ENCODE assay signal across 12 cellular contexts in genomic region chr6:100283288-100283687, GRCh38.
A peak's percentile ranks its signal among the peaks of the same experiment; 100 is the strongest.
DNase-seq lines count a peak whose midpoint lies in the region; ATAC-seq and TF ChIP-seq lines count a peak whose summit lies in the region.
"Had no signal": no experiment of that assay in that cellular context is flagged by ENCODE, and none has a peak within 500 bp of the region (broad histone marks: within the 10 kb centered on the region; RNA-seq: fewer than 3 reads in every experiment).

No MANE protein-coding gene starts in this region.

- BruUV-seq in MCF 10A (replicated peaks; lab: Mats Ljungman, UMichigan) = no TSS peak

- H3K4me3 ChIP-seq in breast epithelium = no peak overlapping the region
- H3K4me3 ChIP-seq in fibroblast of the aortic adventitia (ENCODE audit: low read depth, low read length) = no peak overlapping the region
- no peak overlapping the region for H3K4me3 ChIP-seq in right atrium auricular region
- H3K4me3 ChIP-seq: pancreas had no signal

- no peaks in the 10 kb centered on the region for H3K27me3 Mint-ChIP-seq in MCF 10A (ENCODE audit: insufficient read depth, unreplicated experiment)
- H3K27me3 Mint-ChIP-seq in stimulated activated memory B cell treated with anti-CD40 and anti-IgM and Interleukin-4, amounts not matched to agents 10 μg/mL and 1 μg/mL and 100 μg/mL, for 72 hours = no peaks in the 10 kb centered on the region

- no peak for TF ChIP-seq CTCF in MCF 10A (IDR thresholded peaks at IDR 0.05; ENCODE audit: unreplicated experiment)
- TF ChIP-seq CTCF in breast epithelium (IDR thresholded peaks at IDR 0.05) = no peak
- no peak for TF ChIP-seq CTCF in fibroblast of the aortic adventitia (IDR thresholded peaks at IDR 0.05; ENCODE audit: insufficient read depth, low read length)
- no peak for TF ChIP-seq CTCF in right atrium auricular region (IDR thresholded peaks at IDR 0.05)

- H3K9me3 Mint-ChIP-seq in MCF 10A (ENCODE audit: unreplicated experiment) = peaks cover 8% of the 10 kb centered on the region
- H3K9me3 Mint-ChIP-seq in stimulated activated memory B cell treated with anti-CD40 and anti-IgM and Interleukin-4, amounts not matched to agents 10 μg/mL and 1 μg/mL and 100 μg/mL, for 72 hours = no peaks in the 10 kb centered on the region

- H3K36me3 ChIP-seq in breast epithelium (no peaks in the 10 kb centered on the region), right atrium auricular region (no peaks in the 10 kb centered on the region)
- H3K36me3 ChIP-seq: pancreas had no signal

- no peak for TF ChIP-seq POLR2A in breast epithelium (IDR thresholded peaks at IDR 0.05)

- H3K4me3 Mint-ChIP-seq in MCF 10A (ENCODE audit: unreplicated experiment) = no peak overlapping the region
- no peak overlapping the region for H3K4me3 Mint-ChIP-seq in stimulated activated memory B cell treated with anti-CD40 and anti-IgM and Interleukin-4, amounts not matched to agents 10 μg/mL and 1 μg/mL and 100 μg/mL, for 72 hours

- DNase-seq in MCF 10A (ENCODE audit: unreplicated experiment) = peak; percentile 58
- no peak for DNase-seq in breast epithelium (ENCODE audit: low spot score in 2 of 2)
- peak; percentile 69 for DNase-seq in fibroblast of the aortic adventitia (ENCODE audit: low read depth)
- DNase-seq in stimulated activated CD8-positive, alpha-beta memory T cell treated with anti-CD3 and anti-CD28 coated beads, Interleukin-4, amount 100 ng/mL, for 48 hours = no peak
- DNase-seq in right atrium auricular region (ENCODE audit: low spot score) = no peak
- no peak for DNase-seq in NCI-H2029 treated with DMSO at 0.1 percent for 48 hours (lab: John Stamatoyannopoulos, UW)
- DNase-seq: KG1; pancreas; stimulated activated CD4-positive, alpha-beta T cell treated with anti-CD3 and anti-CD28 coated beads, Interleukin-2, amount 100 ng/mL, for 48 hours had no signal

- peaks cover 13% of the 10 kb centered on the region for H3K4me1 Mint-ChIP-seq in MCF 10A (ENCODE audit: insufficient read depth, unreplicated experiment)
- peaks cover 5% of the 10 kb centered on the region for H3K4me1 Mint-ChIP-seq in stimulated activated memory B cell treated with anti-CD40 and anti-IgM and Interleukin-4, amounts not matched to agents 10 μg/mL and 1 μg/mL and 100 μg/mL, for 72 hours

- no peaks in the 10 kb centered on the region for H3K4me1 ChIP-seq in breast epithelium
- no peaks in the 10 kb centered on the region for H3K4me1 ChIP-seq in right atrium auricular region
- H3K4me1 ChIP-seq: pancreas had no signal

- no peaks in the 10 kb centered on the region for H3K36me3 Mint-ChIP-seq in MCF 10A (ENCODE audit: insufficient read depth, unreplicated experiment)
- no peaks in the 10 kb centered on the region for H3K36me3 Mint-ChIP-seq in stimulated activated memory B cell treated with anti-CD40 and anti-IgM and Interleukin-4, amounts not matched to agents 10 μg/mL and 1 μg/mL and 100 μg/mL, for 72 hours

- CTCF ChIA-PET in MCF 10A (lab: Yijun Ruan, JAX) = no interaction called here

- H3K27ac Mint-ChIP-seq in MCF 10A (ENCODE audit: low read depth, unreplicated experiment) = no peak overlapping the region
- H3K27ac Mint-ChIP-seq in stimulated activated memory B cell treated with anti-CD40 and anti-IgM and Interleukin-4, amounts not matched to agents 10 μg/mL and 1 μg/mL and 100 μg/mL, for 72 hours = no peak overlapping the region

- POLR2A ChIA-PET in MCF 10A (lab: Yijun Ruan, JAX) = no interaction called here

- peak; percentile 41 for ATAC-seq in SK-N-SH treated with all-trans-retinoic acid at 6 μM for 48 hours
- no peak for ATAC-seq in stimulated activated memory B cell treated with anti-CD40 and anti-IgM and Interleukin-4, amounts not matched to agents 10 μg/mL and 1 μg/mL and 100 μg/mL, for 72 hours

- intact Hi-C loops in MCF 10A (cut with micrococcal nuclease) = no loop called here
- intact Hi-C loops in breast epithelium (cut with DNase I; ENCODE audit: low total_unique reads) = no loop called here

- H3K9me3 ChIP-seq in breast epithelium = no peaks in the 10 kb centered on the region
- H3K9me3 ChIP-seq in right atrium auricular region = no peaks in the 10 kb centered on the region
- H3K9me3 ChIP-seq: pancreas had no signal

- H3K27me3 ChIP-seq in breast epithelium (no peaks in the 10 kb centered on the region), right atrium auricular region (no peaks in the 10 kb centered on the region)
- H3K27me3 ChIP-seq: pancreas had no signal

- H3K27ac ChIP-seq in breast epithelium (no peak overlapping the region), right atrium auricular region (no peak overlapping the region)
- H3K27ac ChIP-seq: pancreas, RWPE1 had no signal

TF ChIP-seq in SK-N-SH treated with all-trans-retinoic acid at 6 μM for 48 hours, 23 proteins besides CTCF, POLR2A, EP300 and RAD21 (continues in another document):
- TF ChIP-seq BACH2 (CRISPR knock-in tag; IDR thresholded peaks at IDR 0.05; ENCODE audit: borderline replicate concordance) (no peak), PPARA (CRISPR knock-in tag; IDR thresholded peaks at IDR 0.05; ENCODE audit: borderline replicate concordance) (no peak), ISL1 (CRISPR knock-in tag; IDR thresholded peaks at IDR 0.05) (no peak), ZNF70 (CRISPR knock-in tag; IDR thresholded peaks at IDR 0.05) (no peak), TOX (CRISPR knock-in tag; IDR thresholded peaks at IDR 0.05; ENCODE audit: borderline replicate concordance) (no peak), ZNF8 (CRISPR knock-in tag; IDR thresholded peaks at IDR 0.05) (no peak), PATZ1 (CRISPR knock-in tag; IDR thresholded peaks at IDR 0.05; ENCODE audit: borderline replicate concordance) (no peak), ZFP3 (CRISPR knock-in tag; IDR thresholded peaks at IDR 0.05) (no peak), ZFP30 (CRISPR knock-in tag; IDR thresholded peaks at IDR 0.05) (no peak), ZC3H10 (CRISPR knock-in tag; IDR thresholded peaks at IDR 0.05) (no peak), ZNF565 (CRISPR knock-in tag; conservative IDR thresholded peaks at IDR 0.05; ENCODE audit: low read depth) (no peak), TCF4 (CRISPR knock-in tag; IDR thresholded peaks at IDR 0.05; ENCODE audit: borderline replicate concordance) (no peak), ARNTL (CRISPR knock-in tag; IDR thresholded peaks at IDR 0.05; ENCODE audit: borderline replicate concordance, low read depth) (no peak), CSDC2 (CRISPR knock-in tag; IDR thresholded peaks at IDR 0.05) (no peak), GLIS3 (CRISPR knock-in tag; IDR thresholded peaks at IDR 0.05) (no peak), ESRRG (CRISPR knock-in tag; IDR thresholded peaks at IDR 0.05) (no peak)
- TF ChIP-seq, protein P1, sequence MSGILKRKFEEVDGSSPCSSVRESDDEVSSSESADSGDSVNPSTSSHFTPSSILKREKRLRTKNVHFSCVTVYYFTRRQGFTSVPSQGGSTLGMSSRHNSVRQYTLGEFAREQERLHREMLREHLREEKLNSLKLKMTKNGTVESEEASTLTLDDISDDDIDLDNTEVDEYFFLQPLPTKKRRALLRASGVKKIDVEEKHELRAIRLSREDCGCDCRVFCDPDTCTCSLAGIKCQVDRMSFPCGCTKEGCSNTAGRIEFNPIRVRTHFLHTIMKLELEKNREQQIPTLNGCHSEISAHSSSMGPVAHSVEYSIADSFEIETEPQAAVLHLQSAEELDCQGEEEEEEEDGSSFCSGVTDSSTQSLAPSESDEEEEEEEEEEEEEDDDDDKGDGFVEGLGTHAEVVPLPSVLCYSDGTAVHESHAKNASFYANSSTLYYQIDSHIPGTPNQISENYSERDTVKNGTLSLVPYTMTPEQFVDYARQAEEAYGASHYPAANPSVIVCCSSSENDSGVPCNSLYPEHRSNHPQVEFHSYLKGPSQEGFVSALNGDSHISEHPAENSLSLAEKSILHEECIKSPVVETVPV (CRISPR knock-in tag; IDR thresholded peaks at IDR 0.05) = no peak
- TF ChIP-seq, protein P2, sequence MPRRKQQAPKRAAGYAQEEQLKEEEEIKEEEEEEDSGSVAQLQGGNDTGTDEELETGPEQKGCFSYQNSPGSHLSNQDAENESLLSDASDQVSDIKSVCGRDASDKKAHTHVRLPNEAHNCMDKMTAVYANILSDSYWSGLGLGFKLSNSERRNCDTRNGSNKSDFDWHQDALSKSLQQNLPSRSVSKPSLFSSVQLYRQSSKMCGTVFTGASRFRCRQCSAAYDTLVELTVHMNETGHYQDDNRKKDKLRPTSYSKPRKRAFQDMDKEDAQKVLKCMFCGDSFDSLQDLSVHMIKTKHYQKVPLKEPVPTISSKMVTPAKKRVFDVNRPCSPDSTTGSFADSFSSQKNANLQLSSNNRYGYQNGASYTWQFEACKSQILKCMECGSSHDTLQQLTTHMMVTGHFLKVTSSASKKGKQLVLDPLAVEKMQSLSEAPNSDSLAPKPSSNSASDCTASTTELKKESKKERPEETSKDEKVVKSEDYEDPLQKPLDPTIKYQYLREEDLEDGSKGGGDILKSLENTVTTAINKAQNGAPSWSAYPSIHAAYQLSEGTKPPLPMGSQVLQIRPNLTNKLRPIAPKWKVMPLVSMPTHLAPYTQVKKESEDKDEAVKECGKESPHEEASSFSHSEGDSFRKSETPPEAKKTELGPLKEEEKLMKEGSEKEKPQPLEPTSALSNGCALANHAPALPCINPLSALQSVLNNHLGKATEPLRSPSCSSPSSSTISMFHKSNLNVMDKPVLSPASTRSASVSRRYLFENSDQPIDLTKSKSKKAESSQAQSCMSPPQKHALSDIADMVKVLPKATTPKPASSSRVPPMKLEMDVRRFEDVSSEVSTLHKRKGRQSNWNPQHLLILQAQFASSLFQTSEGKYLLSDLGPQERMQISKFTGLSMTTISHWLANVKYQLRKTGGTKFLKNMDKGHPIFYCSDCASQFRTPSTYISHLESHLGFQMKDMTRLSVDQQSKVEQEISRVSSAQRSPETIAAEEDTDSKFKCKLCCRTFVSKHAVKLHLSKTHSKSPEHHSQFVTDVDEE (CRISPR knock-in tag; IDR thresholded peaks at IDR 0.05) = no peak

Comparison
In these comparisons a context has a peak if more than half of its experiments do, and no peak if none do; other contexts are left out.
1. DNase-seq: peak in MCF 10A (single experiment) and fibroblast of the aortic adventitia (single experiment); none in breast epithelium (0 of 2), stimulated activated CD8-positive, alpha-beta memory T cell treated with anti-CD3 and anti-CD28 coated beads, Interleukin-4, amount 100 ng/mL, for 48 hours (single experiment), right atrium auricular region (single experiment) and NCI-H2029 treated with DMSO at 0.1 percent for 48 hours (single experiment).